In genomic region chr3:165805834-165806561, GRCh38 we compare ENCODE assay signal across 11 cellular contexts. TPM values are rescaled to one million over a fixed set of nuclear protein-coding genes. Genes with fewer than 3 reads are reported as not detected.
DNase-seq lines count a peak whose midpoint lies in the region; ATAC-seq and TF ChIP-seq lines count a peak whose summit lies in the region.
"Had no signal": no experiment of that assay in that cellular context is flagged by ENCODE, and none has a peak within 500 bp of the region (broad histone marks: within the 10 kb centered on the region; RNA-seq: fewer than 3 reads in every experiment).

No MANE protein-coding gene starts in this region.

- H3K4me3 ChIP-seq in fibroblast of mammary gland (ENCODE audit: control insufficient read depth, low read depth, low read length), result no peak overlapping the region
- H3K4me3 ChIP-seq in effector memory CD4-positive, alpha-beta T cell (ENCODE audit: insufficient read depth, low read depth, low read length, poor library complexity, severe bottlenecking), result no peak overlapping the region

- H3K4me1 ChIP-seq in effector memory CD4-positive, alpha-beta T cell (ENCODE audit: control insufficient read depth, insufficient read depth, low read length, poor library complexity, severe bottlenecking), result no peaks in the 10 kb centered on the region

- no TSS peak for BruUV-seq in Calu3 (replicated peaks; lab: Mats Ljungman, UMichigan)

- ATAC-seq in GM21423 (IDR thresholded peaks at IDR 0.05; ENCODE audit: unreplicated experiment), result peak; percentile 83
- ATAC-seq in HG03432 (IDR thresholded peaks at IDR 0.05; ENCODE audit: unreplicated experiment), result peak; percentile 85
- ATAC-seq in GM18861 (IDR thresholded peaks at IDR 0.05; ENCODE audit: unreplicated experiment), result no peak
- no peak for ATAC-seq in activated CD4-positive, alpha-beta T cell treated with anti-CD3 and anti-CD28 coated beads for 36 hours

- no peaks in the 10 kb centered on the region for H3K27me3 Mint-ChIP-seq in Calu3 (ENCODE audit: unreplicated experiment)
- H3K27me3 Mint-ChIP-seq in activated CD4-positive, alpha-beta T cell treated with anti-CD3 and anti-CD28 coated beads for 36 hours, result no peaks in the 10 kb centered on the region

- POLR2A ChIA-PET in activated CD4-positive, alpha-beta T cell treated with anti-CD3 and anti-CD28 coated beads for 36 hours (lab: Charles Lee), result no interaction called here

- CTCF ChIA-PET in Calu3 (lab: Charles Lee), result interaction anchor here (0.6 kb wide), 1 partner anchor 65 kb away, joined by 3 read pairs; no protein-coding TSS in a partner anchor
- CTCF ChIA-PET in activated CD4-positive, alpha-beta T cell treated with anti-CD3 and anti-CD28 coated beads for 36 hours (lab: Charles Lee), result no interaction called here

- no peaks in the 10 kb centered on the region for H3K4me1 Mint-ChIP-seq in Calu3 (ENCODE audit: low read depth, unreplicated experiment)
- no peaks in the 10 kb centered on the region for H3K4me1 Mint-ChIP-seq in activated CD4-positive, alpha-beta T cell treated with anti-CD3 and anti-CD28 coated beads for 36 hours

- no peak overlapping the region for H3K27ac ChIP-seq in effector memory CD4-positive, alpha-beta T cell (ENCODE audit: insufficient read depth, low read length, poor library complexity, severe bottlenecking)
- H3K27ac ChIP-seq: HL-60 had no signal

- no peaks in the 10 kb centered on the region for H3K36me3 Mint-ChIP-seq in Calu3 (ENCODE audit: insufficient read depth, unreplicated experiment)
- no peaks in the 10 kb centered on the region for H3K36me3 Mint-ChIP-seq in activated CD4-positive, alpha-beta T cell treated with anti-CD3 and anti-CD28 coated beads for 36 hours (ENCODE audit: low read depth)

- H3K36me3 ChIP-seq in effector memory CD4-positive, alpha-beta T cell (ENCODE audit: control insufficient read depth, insufficient read depth, low read length), result no peaks in the 10 kb centered on the region

- no peak overlapping the region for H3K27ac Mint-ChIP-seq in Calu3 (ENCODE audit: unreplicated experiment)
- no peak overlapping the region for H3K27ac Mint-ChIP-seq in activated CD4-positive, alpha-beta T cell treated with anti-CD3 and anti-CD28 coated beads for 36 hours

- H3K27me3 ChIP-seq in effector memory CD4-positive, alpha-beta T cell (replicated peaks; ENCODE audit: control insufficient read depth, insufficient read depth, low read length, poor library complexity, severe bottlenecking), result no peaks in the 10 kb centered on the region

- no peaks in the 10 kb centered on the region for H3K9me3 ChIP-seq in effector memory CD4-positive, alpha-beta T cell (ENCODE audit: control insufficient read depth, low read length)

- H3K9me3 Mint-ChIP-seq in Calu3 (ENCODE audit: low read depth, unreplicated experiment), result no peaks in the 10 kb centered on the region
- H3K9me3 Mint-ChIP-seq in activated CD4-positive, alpha-beta T cell treated with anti-CD3 and anti-CD28 coated beads for 36 hours (ENCODE audit: low read depth), result no peaks in the 10 kb centered on the region
- H3K9me3 Mint-ChIP-seq: neural crest cell had no signal

- intact Hi-C loops in Calu3 (cut with micrococcal nuclease; ENCODE audit: unreplicated experiment), result no loop called here
- intact Hi-C loops in activated CD4-positive, alpha-beta T cell treated with anti-CD3 and anti-CD28 coated beads for 36 hours (cut with DNase I, micrococcal nuclease), result no loop called here

- no peak overlapping the region for H3K4me3 Mint-ChIP-seq in Calu3 (ENCODE audit: low read depth, unreplicated experiment)
- H3K4me3 Mint-ChIP-seq in activated CD4-positive, alpha-beta T cell treated with anti-CD3 and anti-CD28 coated beads for 36 hours, result no peak overlapping the region
- H3K4me3 Mint-ChIP-seq: neural crest cell had no signal

- peak; percentile 47 for DNase-seq in ELR (ENCODE audit: low read depth)
- DNase-seq in fibroblast of mammary gland (ENCODE audit: low read depth), result peak; percentile 6
- DNase-seq in effector memory CD4-positive, alpha-beta T cell, result no peak
- no peak for DNase-seq in Calu3
- DNase-seq in activated CD4-positive, alpha-beta T cell treated with anti-CD3 and anti-CD28 coated beads for 36 hours, result no peak
- DNase-seq: Right ventricle myocardium superior had no signal

- TF ChIP-seq CTCF in fibroblast of mammary gland (conservative IDR thresholded peaks at IDR 0.05; ENCODE audit: control insufficient read depth, insufficient read depth, low read depth, low read length), result no peak
- TF ChIP-seq CTCF in Calu3 (IDR thresholded peaks at IDR 0.05; ENCODE audit: unreplicated experiment), result no peak

RNA-seq across cellular contexts. Expression of gene BCHE, which starts 31.2 kb away (rescaled TPM):
- total RNA-seq in Calu3 (2022), result 1.3 TPM in 2 replicates
- total RNA-seq in activated CD4-positive, alpha-beta T cell treated with anti-CD3 and anti-CD28 coated beads for 36 hours, result not detected

Comparison
In these comparisons a context has a peak if more than half of its experiments do, and no peak if none do; other contexts are left out.
1. DNase-seq: peak in ELR (single experiment) and fibroblast of mammary gland (single experiment); none in effector memory CD4-positive, alpha-beta T cell (0 of 3), Calu3 (single experiment) and activated CD4-positive, alpha-beta T cell treated with anti-CD3 and anti-CD28 coated beads for 36 hours (single experiment).
2. ATAC-seq: peak in GM21423 (single experiment) and HG03432 (single experiment); none in GM18861 (single experiment) and activated CD4-positive, alpha-beta T cell treated with anti-CD3 and anti-CD28 coated beads for 36 hours (single experiment).